In genomic region chr16:30899794-30900193, GRCh38 we compare ENCODE assay signal across 23 cellular contexts. TPM values are rescaled to one million over a fixed set of nuclear protein-coding genes. Genes with fewer than 3 reads are reported as not detected.
DNase-seq lines count a peak whose midpoint lies in the region; ATAC-seq, FAIRE-seq and TF ChIP-seq lines count a peak whose summit lies in the region.
"Had no signal": no experiment of that assay in that cellular context is flagged by ENCODE, and none has a peak within 500 bp of the region (broad histone marks: within the 10 kb centered on the region; RNA-seq: fewer than 3 reads in every experiment).

No MANE protein-coding gene starts in this region.

- TF ChIP-seq CTCF in CD4-positive, alpha-beta T cell (IDR thresholded peaks at IDR 0.05) = no peak
- TF ChIP-seq CTCF in HEK293 (tag by site-specific recombination; IDR thresholded peaks at IDR 0.05) = no peak
- no peak for TF ChIP-seq CTCF in K562 (IDR thresholded peaks at IDR 0.05 in 2 of 3, conservative IDR thresholded peaks at IDR 0.05 in 1 of 3; ENCODE audit: insufficient read depth in 2 of 3, low read depth in 1 of 3, low read length in 3 of 3)
- no peak for TF ChIP-seq CTCF in breast epithelium (IDR thresholded peaks at IDR 0.05)

- H3K27ac ChIP-seq in CD4-positive, alpha-beta T cell (ENCODE audit: low read depth, low read length) = no peak overlapping the region
- H3K27ac ChIP-seq in HEK293 (ENCODE audit: extremely low read depth, low read depth, low read length) (no peak overlapping the region), K562 (ENCODE audit: extremely low read depth, low read depth, low read length) (no peak overlapping the region), breast epithelium (no peak overlapping the region)
- H3K27ac ChIP-seq: BLaER1 treated with 17β-estradiol and CSF1 and Interleukin-3, amounts not matched to agents 10 nM and 100 nM; GM23248; HL-60 had no signal

- peaks cover 1% of the 10 kb centered on the region; the same call in 1 of the 3 replicates for H3K79me2 ChIP-seq in K562 (ENCODE audit: control insufficient read depth, insufficient read depth, low read length)

- H3K9me3 ChIP-seq in CD4-positive, alpha-beta T cell (ENCODE audit: control insufficient read depth, low read length) = no peaks in the 10 kb centered on the region
- H3K9me3 ChIP-seq in HEK293 (ENCODE audit: control insufficient read depth, insufficient read depth, low read depth, low read length) = no peaks in the 10 kb centered on the region
- H3K9me3 ChIP-seq in K562 (replicated peaks; ENCODE audit: control insufficient read depth, insufficient read depth, low read depth, low read length) = no peaks in the 10 kb centered on the region
- H3K9me3 ChIP-seq in breast epithelium = no peaks in the 10 kb centered on the region

- CTCF ChIA-PET in CD4-positive, alpha-beta T cell (lab: Charles Lee) = no interaction called here
- CTCF ChIA-PET in HEK293 (lab: Yijun Ruan, JAX) = interaction anchor here (1.1 to 3.8 kb wide), 2 partner anchors 55 to 137 kb away, joined by 3 to 66 read pairs; partner anchors contain the start of gene RNF40
- CTCF ChIA-PET in K562 (lab: Yijun Ruan, JAX; ENCODE audit: low intra/inter-chr PET ratio) = no interaction called here

- no peaks in the 10 kb centered on the region for H3K27me3 Mint-ChIP-seq in CD4-positive, alpha-beta T cell
- H3K27me3 Mint-ChIP-seq: B cell; CD8-positive, alpha-beta memory T cell had no signal

- H3K9ac ChIP-seq in K562 (ENCODE audit: insufficient read depth in 1 of 2, low read depth in 2 of 2, low read length in 2 of 2) = no peak overlapping the region; a peak in 1 of 4 replicates
- H3K9ac ChIP-seq: BLaER1 treated with 17β-estradiol and CSF1 and Interleukin-3, amounts not matched to agents 10 nM and 100 nM; GM23248 had no signal

- in situ Hi-C loops in K562 (cut with MboI) = loop anchor here (10.0 kb wide), 1 partner anchor 55 kb away; no protein-coding TSS in a partner anchor

- no peaks in the 10 kb centered on the region for H3K4me1 ChIP-seq in HEK293 (ENCODE audit: control insufficient read depth, insufficient read depth, low read length)
- H3K4me1 ChIP-seq in K562 (replicated peaks in 1 of 2; ENCODE audit: control insufficient read depth in 2 of 2, insufficient read depth in 2 of 2, low read length in 2 of 2) = peaks cover 44 to 58% of the 10 kb centered on the region in 2 experiments
- H3K4me1 ChIP-seq in breast epithelium = peaks cover 4 to 7% of the 10 kb centered on the region in 2 donors

- no TSS peak for BruUV-seq in K562 (replicated peaks; lab: Mats Ljungman, UMichigan)

- DNase-seq in CD4-positive, alpha-beta T cell = no peak
- no peak for DNase-seq in K562 (ENCODE audit: extremely low read depth in 1 of 4, low spot score in 3 of 4)
- DNase-seq in breast epithelium (ENCODE audit: low spot score in 2 of 2) = no peak
- DNase-seq in midbrain (lab: John Stamatoyannopoulos, UW) = no peak
- DNase-seq: CD8-positive, alpha-beta memory T cell; COR-L47; DMS 273 treated with DMSO at 0.1 percent for 48 hours; DMS53; DND-41; EL; GM23248; HCEC 1CT; HFFc6; IMR-90; KG1 had no signal

- no peak for FAIRE-seq in K562 (lab: Jason Lieb, UNC)
- FAIRE-seq: GM12878, GM19239 had no signal

- no peak for TF ChIP-seq RAD21 in K562 (CRISPR knock-in tag; conservative IDR thresholded peaks at IDR 0.05 in 1 of 2, IDR thresholded peaks at IDR 0.05 in 1 of 2)

- no peak overlapping the region for H2AFZ ChIP-seq in K562 (ENCODE audit: low read depth, low read length)
- H2AFZ ChIP-seq: GM23248 had no signal

- no peak for TF ChIP-seq EP300 in K562 (IDR thresholded peaks at IDR 0.05; ENCODE audit: low read length)

- intact Hi-C loops in CD4-positive, alpha-beta T cell (cut with DNase I, micrococcal nuclease) = loop anchor here in 1 of 2 experiments (5.0 kb wide), 1 partner anchor 52 kb away; no protein-coding TSS in a partner anchor
- intact Hi-C loops in K562 (cut with micrococcal nuclease) (no loop called here), breast epithelium (cut with DNase I; ENCODE audit: low total_unique reads) (loop anchor here (10.0 kb wide), 1 partner anchor 55 kb away; no protein-coding TSS in a partner anchor)

- H3K4me3 ChIP-seq in HEK293 (ENCODE audit: low read depth, low read length) (no peak overlapping the region), K562 (no peak overlapping the region), breast epithelium (no peak overlapping the region)
- H3K4me3 ChIP-seq: BLaER1 treated with 17β-estradiol and CSF1 and Interleukin-3, amounts not matched to agents 10 nM and 100 nM; GM12878; GM23248 had no signal

- WGBS in K562 (ENCODE audit: insufficient coverage, low coverage, missing lambda C conversion rate) = 39% methylated on average over 2 of the region's 2 CpGs

- no peak overlapping the region for H3K4me2 ChIP-seq in K562 (ENCODE audit: insufficient read depth, low read length)
- H3K4me2 ChIP-seq: BLaER1 treated with 17β-estradiol and CSF1 and Interleukin-3, amounts not matched to agents 10 nM and 100 nM had no signal

- H3K27me3 ChIP-seq in CD4-positive, alpha-beta T cell (ENCODE audit: control insufficient read depth, insufficient read depth, low read length) = no peaks in the 10 kb centered on the region
- H3K27me3 ChIP-seq in K562 (ENCODE audit: control insufficient read depth in 2 of 2, insufficient read depth in 2 of 2, low read length in 2 of 2) = no peaks in the 10 kb centered on the region
- no peaks in the 10 kb centered on the region for H3K27me3 ChIP-seq in breast epithelium
- H3K27me3 ChIP-seq: BLaER1 treated with 17β-estradiol and CSF1 and Interleukin-3, amounts not matched to agents 10 nM and 100 nM had no signal

- H4K20me1 ChIP-seq in K562 (replicated peaks; ENCODE audit: control insufficient read depth, insufficient read depth, low read length) = no peaks in the 10 kb centered on the region
- H4K20me1 ChIP-seq: BLaER1 treated with 17β-estradiol and CSF1 and Interleukin-3, amounts not matched to agents 10 nM and 100 nM had no signal

- H3K36me3 Mint-ChIP-seq in CD4-positive, alpha-beta T cell (ENCODE audit: low read depth) = no peaks in the 10 kb centered on the region

- POLR2A ChIA-PET in CD4-positive, alpha-beta T cell (lab: Charles Lee) = no interaction called here
- POLR2A ChIA-PET in HEK293 (lab: Yijun Ruan, JAX) = interaction anchor here (3.6 kb wide), 1 partner anchor 25 kb away, joined by 35 read pairs; no protein-coding TSS in a partner anchor
- POLR2A ChIA-PET in K562 (lab: Yijun Ruan, JAX) = interaction anchor here (0.6 to 1.3 kb wide), 3 partner anchors 25 to 102 kb away, joined by 3 read pairs; no protein-coding TSS in a partner anchor

- peak overlapping the region; percentile 42 for H3K4me3 Mint-ChIP-seq in CD4-positive, alpha-beta T cell
- H3K4me3 Mint-ChIP-seq: B cell, HFFc6 had no signal

- peaks cover 54% of the 10 kb centered on the region for H3K4me1 Mint-ChIP-seq in CD4-positive, alpha-beta T cell (ENCODE audit: low read depth)

- TF ChIP-seq POLR2A in K562 (conservative IDR thresholded peaks at IDR 0.05) = no peak
- TF ChIP-seq POLR2A in breast epithelium (IDR thresholded peaks at IDR 0.05) = no peak

- H3K36me3 ChIP-seq in HEK293 (ENCODE audit: control insufficient read depth in 2 of 2, insufficient read depth in 1 of 2, low read length in 2 of 2) (no peaks in the 10 kb centered on the region), K562 (ENCODE audit: control insufficient read depth, insufficient read depth, low read length) (no peaks in the 10 kb centered on the region; the same call in 2 of the 3 replicates), breast epithelium (no peaks in the 10 kb centered on the region)
- H3K36me3 ChIP-seq: BLaER1 treated with 17β-estradiol and CSF1 and Interleukin-3, amounts not matched to agents 10 nM and 100 nM had no signal

- H3K27ac Mint-ChIP-seq in CD4-positive, alpha-beta T cell = no peak overlapping the region
- H3K27ac Mint-ChIP-seq: B cell, HFFc6 had no signal

- no peaks in the 10 kb centered on the region for H3K9me1 ChIP-seq in K562 (ENCODE audit: control insufficient read depth, insufficient read depth, low read length)

- ATAC-seq in CD4-positive, alpha-beta T cell (ENCODE audit: poor library complexity) = no peak
- ATAC-seq in K562 = no peak
- ATAC-seq: GM12878 had no signal

- H3K9me3 Mint-ChIP-seq in CD4-positive, alpha-beta T cell = peaks cover 3% of the 10 kb centered on the region
- H3K9me3 Mint-ChIP-seq: HFFc6 had no signal

RNA-seq across cellular contexts. Expression of gene CTF1, which starts 3.4 kb away (rescaled TPM):
- total RNA-seq in CD4-positive, alpha-beta T cell = under 1 TPM in 1 of 2 experiments, not detected in 1; 0.20 TPM
- total RNA-seq in K562 (2011; cell fraction: chromatin; rRNA removed; ENCODE audit: low replicate concordance) = 2.9 and 6.1 TPM in 2 replicates
- total RNA-seq in K562 (2011; cell fraction: nucleolus; rRNA removed) = 4.2 and 5.5 TPM in 2 replicates
- total RNA-seq in K562 (2011; cell fraction: nucleoplasm; rRNA removed) = 6.2 and 12.7 TPM in 2 replicates
- 0.36 and 1.0 TPM in 2 replicates for total RNA-seq in K562 (2014; rRNA removed)
- 0.38 and 0.44 TPM in 2 replicates for total RNA-seq in K562 (2014; rRNA removed; fragmentation: Illumina TruSeq; extraction: Trizol)
- 0.33 and 0.53 TPM in 2 replicates for total RNA-seq in K562 (2015; rRNA removed; fragmentation: Illumina TruSeq; extraction: Trizol)
- 1.8 TPM in 2 replicates for total RNA-seq in K562 (2021)
- 1.9 and 3.6 TPM in 2 replicates for polyA plus RNA-seq in K562 (2011; rRNA removed)
- 6.9 and 7.6 TPM in 2 replicates for polyA plus RNA-seq in K562 (2011; cell fraction: cytosol; rRNA removed)
- 11.5 and 14.8 TPM in 2 replicates for polyA plus RNA-seq in K562 (2011; cell fraction: nucleus; rRNA removed)
- polyA plus RNA-seq in K562 (2012) = 2.0 and 5.6 TPM in 2 replicates
- 2.5 and 2.8 TPM in 2 replicates for polyA plus RNA-seq in K562 (2014; fragmentation: Illumina TruSeq; extraction: Trizol)
- under 1 TPM; 0.24 to 0.35 TPM for polyA plus RNA-seq in K562 (2014; fragmentation: Nextera tagmentation; extraction: Ambion mirVana)
- 1.8 and 2.1 TPM in 2 replicates for polyA plus RNA-seq in K562 (2014; rRNA removed)
- 0.98 and 1.7 TPM in 2 replicates for polyA minus RNA-seq in K562 (2011; rRNA and poly(A)+ RNA removed)
- polyA minus RNA-seq in K562 (2011; cell fraction: cytosol; rRNA and poly(A)+ RNA removed) = 1.1 and 1.4 TPM in 2 replicates
- 1.3 and 1.9 TPM in 2 replicates for polyA minus RNA-seq in K562 (2011; cell fraction: nucleus; rRNA and poly(A)+ RNA removed)
- total RNA-seq in breast epithelium = 1 to 10 TPM; 2.6 to 4.5 (median 3.4) TPM
- total RNA-seq: H4, HT1080 had no signal
- polyA plus RNA-seq: CD8-positive, alpha-beta memory T cell had no signal

RNA-seq across cellular contexts. Expression of gene BCL7C, which starts 5.9 kb away (rescaled TPM):
- 10 to 100 TPM; 17.8 to 19.1 TPM for total RNA-seq in CD4-positive, alpha-beta T cell
- 6.9 and 9.3 TPM in 2 replicates for total RNA-seq in K562 (2011; cell fraction: chromatin; rRNA removed; ENCODE audit: low replicate concordance)
- total RNA-seq in K562 (2011; cell fraction: nucleolus; rRNA removed) = 8.7 and 9.0 TPM in 2 replicates
- 7.6 and 10.6 TPM in 2 replicates for total RNA-seq in K562 (2011; cell fraction: nucleoplasm; rRNA removed)
- total RNA-seq in K562 (2014; rRNA removed) = 80.1 and 85.8 TPM in 2 replicates
- total RNA-seq in K562 (2014; rRNA removed; fragmentation: Illumina TruSeq; extraction: Trizol) = 7.0 and 7.9 TPM in 2 replicates
- total RNA-seq in K562 (2015; rRNA removed; fragmentation: Illumina TruSeq; extraction: Trizol) = 31.6 and 32.9 TPM in 2 replicates
- 41.2 and 43.1 TPM in 2 replicates for total RNA-seq in K562 (2021)
- 15.1 and 17.4 TPM in 2 replicates for polyA plus RNA-seq in K562 (2011; rRNA removed)
- 18.7 and 45.5 TPM in 2 replicates for polyA plus RNA-seq in K562 (2011; cell fraction: cytosol; rRNA removed)
- polyA plus RNA-seq in K562 (2011; cell fraction: nucleus; rRNA removed) = 7.4 and 12.0 TPM in 2 replicates
- 23.9 and 28.5 TPM in 2 replicates for polyA plus RNA-seq in K562 (2012)
- polyA plus RNA-seq in K562 (2014; fragmentation: Illumina TruSeq; extraction: Trizol) = 19.6 and 37.5 TPM in 2 replicates
- 1 to 10 TPM; 1.7 to 2.6 TPM for polyA plus RNA-seq in K562 (2014; fragmentation: Nextera tagmentation; extraction: Ambion mirVana)
- 61.9 and 75.9 TPM in 2 replicates for polyA plus RNA-seq in K562 (2014; rRNA removed)
- 2.2 and 3.5 TPM in 2 replicates for polyA minus RNA-seq in K562 (2011; rRNA and poly(A)+ RNA removed)
- polyA minus RNA-seq in K562 (2011; cell fraction: cytosol; rRNA and poly(A)+ RNA removed) = 7.9 and 8.1 TPM in 2 replicates
- 2.6 TPM in 2 replicates for polyA minus RNA-seq in K562 (2011; cell fraction: nucleus; rRNA and poly(A)+ RNA removed)
- 10 to 100 TPM; 29.4 to 47.2 (median 36.2) TPM for total RNA-seq in breast epithelium

RNA-seq across cellular contexts. Expression of gene FBXL19, which starts 23.6 kb away (rescaled TPM):
- total RNA-seq in CD4-positive, alpha-beta T cell = 1 to 10 TPM; 7.5 to 8.9 TPM
- 10.1 and 37.5 TPM in 2 replicates for total RNA-seq in K562 (2011; cell fraction: chromatin; rRNA removed; ENCODE audit: low replicate concordance)
- 30.4 and 31.2 TPM in 2 replicates for total RNA-seq in K562 (2011; cell fraction: nucleolus; rRNA removed)
- 14.5 and 15.4 TPM in 2 replicates for total RNA-seq in K562 (2011; cell fraction: nucleoplasm; rRNA removed)
- total RNA-seq in K562 (2014; rRNA removed) (32.7 and 48.1 TPM in 2 replicates), K562 (2014; rRNA removed; fragmentation: Illumina TruSeq; extraction: Trizol) (6.8 and 6.9 TPM in 2 replicates), K562 (2015; rRNA removed; fragmentation: Illumina TruSeq; extraction: Trizol) (17.6 and 17.8 TPM in 2 replicates), K562 (2021) (40.4 and 48.0 TPM in 2 replicates), breast epithelium (10 to 100 TPM in 1 of 3 donors, 1 to 10 TPM in 2; 4.5 to 12.7 (median 9.2) TPM)
- polyA plus RNA-seq in K562 (2011; rRNA removed) (9.1 and 9.9 TPM in 2 replicates), K562 (2014; fragmentation: Illumina TruSeq; extraction: Trizol) (7.6 and 18.1 TPM in 2 replicates), K562 (2014; fragmentation: Nextera tagmentation; extraction: Ambion mirVana) (under 1 TPM in 1 of 2 experiments, not detected in 1; 0.13 TPM), K562 (2014; rRNA removed) (22.0 and 26.0 TPM in 2 replicates)
- polyA plus RNA-seq in K562 (2011; cell fraction: cytosol; rRNA removed) = 12.4 and 47.6 TPM in 2 replicates
- 16.9 and 37.2 TPM in 2 replicates for polyA plus RNA-seq in K562 (2011; cell fraction: nucleus; rRNA removed)
- polyA plus RNA-seq in K562 (2012) = 17.7 and 25.5 TPM in 2 replicates
- polyA minus RNA-seq in K562 (2011; rRNA and poly(A)+ RNA removed) = 3.8 and 7.2 TPM in 2 replicates
- polyA minus RNA-seq in K562 (2011; cell fraction: cytosol; rRNA and poly(A)+ RNA removed) = 26.1 and 27.7 TPM in 2 replicates
- 7.5 and 9.4 TPM in 2 replicates for polyA minus RNA-seq in K562 (2011; cell fraction: nucleus; rRNA and poly(A)+ RNA removed)

RNA-seq across cellular contexts. Expression of gene ORAI3, which starts 49.1 kb away (rescaled TPM):
- 1 to 10 TPM; 3.0 to 4.5 TPM for total RNA-seq in CD4-positive, alpha-beta T cell
- total RNA-seq in K562 (2011; cell fraction: chromatin; rRNA removed; ENCODE audit: low replicate concordance) = 12.4 and 41.2 TPM in 2 replicates
- 46.8 and 54.4 TPM in 2 replicates for total RNA-seq in K562 (2011; cell fraction: nucleolus; rRNA removed)
- 36.7 and 43.2 TPM in 2 replicates for total RNA-seq in K562 (2011; cell fraction: nucleoplasm; rRNA removed)
- total RNA-seq in K562 (2014; rRNA removed) (19.0 and 23.5 TPM in 2 replicates), K562 (2014; rRNA removed; fragmentation: Illumina TruSeq; extraction: Trizol) (6.3 and 7.8 TPM in 2 replicates), K562 (2015; rRNA removed; fragmentation: Illumina TruSeq; extraction: Trizol) (12.4 and 12.9 TPM in 2 replicates), K562 (2021) (21.9 and 23.3 TPM in 2 replicates), breast epithelium (10 to 100 TPM; 20.0 to 40.5 (median 25.9) TPM)
- polyA plus RNA-seq in K562 (2011; rRNA removed) (15.8 and 29.7 TPM in 2 replicates), K562 (2014; fragmentation: Illumina TruSeq; extraction: Trizol) (14.1 and 18.0 TPM in 2 replicates), K562 (2014; fragmentation: Nextera tagmentation; extraction: Ambion mirVana) (1 to 10 TPM; 4.9 to 5.8 TPM), K562 (2014; rRNA removed) (16.5 and 19.0 TPM in 2 replicates)
- polyA plus RNA-seq in K562 (2011; cell fraction: cytosol; rRNA removed) = 44.9 and 57.8 TPM in 2 replicates
- 25.0 and 28.3 TPM in 2 replicates for polyA plus RNA-seq in K562 (2011; cell fraction: nucleus; rRNA removed)
- polyA plus RNA-seq in K562 (2012) = 19.4 and 52.1 TPM in 2 replicates
- polyA minus RNA-seq in K562 (2011; rRNA and poly(A)+ RNA removed) = 12.8 and 14.8 TPM in 2 replicates
- polyA minus RNA-seq in K562 (2011; cell fraction: cytosol; rRNA and poly(A)+ RNA removed) = 15.8 and 19.1 TPM in 2 replicates
- polyA minus RNA-seq in K562 (2011; cell fraction: nucleus; rRNA and poly(A)+ RNA removed) = 9.3 and 12.7 TPM in 2 replicates

RNA-seq across cellular contexts. Expression of gene SETD1A, which starts 57.8 kb away (rescaled TPM):
- total RNA-seq in CD4-positive, alpha-beta T cell = 10 to 100 TPM; 40.1 to 41.2 TPM
- total RNA-seq in K562 (2011; cell fraction: chromatin; rRNA removed; ENCODE audit: low replicate concordance) = 24.2 and 49.1 TPM in 2 replicates
- 22.3 and 24.7 TPM in 2 replicates for total RNA-seq in K562 (2011; cell fraction: nucleolus; rRNA removed)
- 17.1 and 19.1 TPM in 2 replicates for total RNA-seq in K562 (2011; cell fraction: nucleoplasm; rRNA removed)
- total RNA-seq in K562 (2014; rRNA removed) (4.2 and 7.9 TPM in 2 replicates), K562 (2014; rRNA removed; fragmentation: Illumina TruSeq; extraction: Trizol) (2.0 and 2.5 TPM in 2 replicates), K562 (2015; rRNA removed; fragmentation: Illumina TruSeq; extraction: Trizol) (4.6 and 5.7 TPM in 2 replicates), K562 (2021) (30.2 and 36.0 TPM in 2 replicates), breast epithelium (1 to 10 TPM; 4.8 to 5.6 (median 5.1) TPM)
- polyA plus RNA-seq in K562 (2011; rRNA removed) (2.2 and 3.0 TPM in 2 replicates), K562 (2014; fragmentation: Illumina TruSeq; extraction: Trizol) (15.0 and 20.1 TPM in 2 replicates), K562 (2014; fragmentation: Nextera tagmentation; extraction: Ambion mirVana) (under 1 TPM; 0.08 to 0.14 TPM), K562 (2014; rRNA removed) (15.5 and 16.9 TPM in 2 replicates)
- 1.6 and 2.3 TPM in 2 replicates for polyA plus RNA-seq in K562 (2011; cell fraction: cytosol; rRNA removed)
- 15.4 and 22.7 TPM in 2 replicates for polyA plus RNA-seq in K562 (2011; cell fraction: nucleus; rRNA removed)
- 17.4 and 52.0 TPM in 2 replicates for polyA plus RNA-seq in K562 (2012)
- polyA minus RNA-seq in K562 (2011; rRNA and poly(A)+ RNA removed) = 1.7 and 2.1 TPM in 2 replicates
- 10.0 and 10.3 TPM in 2 replicates for polyA minus RNA-seq in K562 (2011; cell fraction: cytosol; rRNA and poly(A)+ RNA removed)
- polyA minus RNA-seq in K562 (2011; cell fraction: nucleus; rRNA and poly(A)+ RNA removed) = 6.1 and 8.6 TPM in 2 replicates
